In genomic region chr12:6554990-6555691, GRCh38 we compare ENCODE assay signal across 8 cellular contexts. TPM values are rescaled to one million over a fixed set of nuclear protein-coding genes. Genes with fewer than 3 reads are reported as not detected.
DNase-seq lines count a peak whose midpoint lies in the region; ATAC-seq lines count a peak whose summit lies in the region.

No MANE protein-coding gene starts in this region.

- H3K4me1 Mint-ChIP-seq in IgD-negative memory B cell = peaks cover 9 to 27% (median 25%) of the 10 kb centered on the region in 3 donors
- H3K4me1 Mint-ChIP-seq in central memory CD8-positive, alpha-beta T cell = peaks cover 47% of the 10 kb centered on the region

- no peaks in the 10 kb centered on the region for H3K36me3 Mint-ChIP-seq in IgD-negative memory B cell
- peaks cover 26% of the 10 kb centered on the region for H3K36me3 Mint-ChIP-seq in central memory CD8-positive, alpha-beta T cell (ENCODE audit: insufficient read depth)

- peak overlapping the region; percentile 91 to 98 (median 94) for H3K4me3 Mint-ChIP-seq in IgD-negative memory B cell
- peak overlapping the region; percentile 81 for H3K4me3 Mint-ChIP-seq in central memory CD8-positive, alpha-beta T cell

- H3K27me3 Mint-ChIP-seq in IgD-negative memory B cell = peaks cover 1% of the 10 kb centered on the region
- H3K27me3 Mint-ChIP-seq in central memory CD8-positive, alpha-beta T cell = no peaks in the 10 kb centered on the region

- H3K9me3 ChIP-seq in mucosa of rectum (ENCODE audit: control insufficient read depth in 2 of 2, low read length in 2 of 2) = no peaks in the 10 kb centered on the region

- no peak for ATAC-seq in central memory CD8-positive, alpha-beta T cell (replicated peaks; ENCODE audit: extremely low read depth, poor library complexity, severe bottlenecking)

- peak overlapping the region in 2 of 3 donors; percentile 45 to 80 for H3K27ac Mint-ChIP-seq in IgD-negative memory B cell
- peak overlapping the region; percentile 78 for H3K27ac Mint-ChIP-seq in central memory CD8-positive, alpha-beta T cell (ENCODE audit: low read depth)

- peaks cover 25 to 32% of the 10 kb centered on the region in 2 donors for H3K4me1 ChIP-seq in mucosa of rectum (ENCODE audit: control insufficient read depth in 2 of 2, insufficient read depth in 2 of 2, low read length in 2 of 2)

- no peaks in the 10 kb centered on the region for H3K9me3 Mint-ChIP-seq in IgD-negative memory B cell
- no peaks in the 10 kb centered on the region for H3K9me3 Mint-ChIP-seq in central memory CD8-positive, alpha-beta T cell

- peak overlapping the region; percentile 23 to 44 for H3K9ac ChIP-seq in mucosa of rectum (ENCODE audit: low read depth in 1 of 2, low read length in 2 of 2)

- peaks cover 16 to 18% of the 10 kb centered on the region in 2 donors for H3K36me3 ChIP-seq in mucosa of rectum (ENCODE audit: control insufficient read depth in 2 of 2, insufficient read depth in 2 of 2, low read length in 2 of 2)

- no peaks in the 10 kb centered on the region for H3K27me3 ChIP-seq in mucosa of rectum (ENCODE audit: control insufficient read depth in 2 of 2, insufficient read depth in 2 of 2, low read length in 2 of 2)

- H3K27ac ChIP-seq in mucosa of rectum (ENCODE audit: low read depth in 2 of 2, low read length in 2 of 2) = peak overlapping the region; percentile 41 to 56

- DNase-seq in stimulated activated CD4-positive, alpha-beta T cell treated with anti-CD3 and anti-CD28 coated beads, Interleukin-4, amount 100 ng/mL, for 1 hour = peak; percentile 21
- DNase-seq in stimulated activated CD4-positive, alpha-beta T cell treated with anti-CD3 and anti-CD28 coated beads, Interleukin-4, amount 100 ng/mL, for 4 hours = no peak
- DNase-seq in central memory CD8-positive, alpha-beta T cell (ENCODE audit: low spot score in 2 of 2) = no peak
- DNase-seq in NCI-H446 (lab: John Stamatoyannopoulos, UW) (no peak), H4 (ENCODE audit: low spot score) (no peak)
- DNase-seq in activated CD4-positive, CD25-positive, alpha-beta regulatory T cell treated with anti-CD3 and anti-CD28 coated beads, Interleukin-2, amount 50 U/mL, for 72 hours = no peak

- H3K4me3 ChIP-seq in mucosa of rectum (ENCODE audit: low read length in 2 of 2) = peak overlapping the region; percentile 62 to 73

RNA-seq across cellular contexts. Expression of gene IFFO1, which starts 0.7 kb away (rescaled TPM):
- polyA plus RNA-seq in IgD-negative memory B cell = 12.3 TPM
- total RNA-seq in H4 (2014; rRNA removed; shearing (Covaris generic)) = 2.1 and 5.4 TPM in 2 replicates

RNA-seq across cellular contexts. Expression of gene NOP2, which starts 12.9 kb away (rescaled TPM):
- polyA plus RNA-seq in IgD-negative memory B cell = 24.9 TPM
- 64.3 and 90.3 TPM in 2 replicates for total RNA-seq in H4 (2014; rRNA removed; shearing (Covaris generic))

RNA-seq across cellular contexts. Expression of gene GAPDH, which starts 20.8 kb away (rescaled TPM):
- 1,479 TPM for polyA plus RNA-seq in IgD-negative memory B cell
- total RNA-seq in H4 (2014; rRNA removed; shearing (Covaris generic)) = 9,561 and 11,555 TPM in 2 replicates

RNA-seq across cellular contexts. Expression of gene CHD4, which starts 52.0 kb away (rescaled TPM):
- polyA plus RNA-seq in IgD-negative memory B cell = 55.2 TPM
- total RNA-seq in H4 (2014; rRNA removed; shearing (Covaris generic)) = 242 and 246 TPM in 2 replicates
